In genomic region chr6:30597315-30598144, GRCh38 we compare ENCODE assay signal across 8 cellular contexts. TPM values are rescaled to one million over a fixed set of nuclear protein-coding genes. Genes with fewer than 3 reads are reported as not detected.
DNase-seq lines count a peak whose midpoint lies in the region; ATAC-seq and TF ChIP-seq lines count a peak whose summit lies in the region.
"Not testable (repeated sequence)": the region's sequence is repeated elsewhere in the genome, so short reads cannot be mapped to it uniquely, and the experiment has no call there.

No MANE protein-coding gene starts in this region.

- TF ChIP-seq POLR2A in esophagus muscularis mucosa (IDR thresholded peaks at IDR 0.05; ENCODE audit: low read depth) = not testable (repeated sequence)

- peak overlapping the region in 1 of 4 donors; percentile 3 for H3K4me3 Mint-ChIP-seq in CD4-positive, CD25-positive, alpha-beta regulatory T cell
- not testable (repeated sequence) for H3K4me3 Mint-ChIP-seq in mesothelial cell of epicardium

- ATAC-seq in CD4-positive, CD25-positive, alpha-beta regulatory T cell (ENCODE audit: low read depth in 2 of 2) = peak; percentile 84 to 87
- ATAC-seq in GM21447 (IDR thresholded peaks at IDR 0.05; ENCODE audit: unreplicated experiment) = peak; percentile 72

- 83% methylated on average over 14 of the region's 15 CpGs for WGBS in SK-N-SH (ENCODE audit: low lambda C conversion rate)
- whole genome bisulfite sequencing in esophagus muscularis mucosa = 74% methylated on average over 15 of the region's 15 CpGs

- H3K79me2 ChIP-seq in SK-N-SH (ENCODE audit: insufficient read depth) = not testable (repeated sequence)

- H3K4me2 ChIP-seq in SK-N-SH = not testable (repeated sequence)

- peaks cover 35% of the 10 kb centered on the region for H3F3A ChIP-seq in SK-N-SH (replicated peaks; ENCODE audit: insufficient read depth)

- H3K9me3 ChIP-seq in CD4-positive, CD25-positive, alpha-beta regulatory T cell (ENCODE audit: control insufficient read depth in 2 of 2, low read length in 2 of 2); SK-N-SH; esophagus muscularis mucosa: not testable (repeated sequence)

- peaks cover 0 to 18% (median 7%) of the 10 kb centered on the region in 4 donors for H3K4me1 Mint-ChIP-seq in CD4-positive, CD25-positive, alpha-beta regulatory T cell
- H3K4me1 Mint-ChIP-seq in mesothelial cell of epicardium = not testable (repeated sequence)

- not testable (repeated sequence) for H3K9ac ChIP-seq in SK-N-SH

- peak overlapping the region; percentile 76 to 79 (median 79) for H3K27ac Mint-ChIP-seq in CD4-positive, CD25-positive, alpha-beta regulatory T cell
- H3K27ac Mint-ChIP-seq in mesothelial cell of epicardium = peak overlapping the region; percentile 86

- H3K27me3 ChIP-seq in CD4-positive, CD25-positive, alpha-beta regulatory T cell (ENCODE audit: control insufficient read depth, insufficient read depth, low read length); SK-N-SH (ENCODE audit: insufficient read depth); esophagus muscularis mucosa: not testable (repeated sequence)

- intact Hi-C loops in esophagus muscularis mucosa (cut with DNase I) = loop anchor here (5.0 kb wide), 2 partner anchors 55 to 115 kb away; no protein-coding TSS in a partner anchor

- TF ChIP-seq EP300 in SK-N-SH (IDR thresholded peaks at IDR 0.05; ENCODE audit: borderline replicate concordance in 1 of 2, low read depth in 1 of 2, low read length in 1 of 2); esophagus muscularis mucosa (IDR thresholded peaks at IDR 0.05): not testable (repeated sequence)

- POLR2A ChIA-PET in SK-N-SH (lab: Yijun Ruan, JAX) = interaction anchor here (0.8 to 3.4 kb wide), 8 partner anchors 10 to 56 kb away, joined by 3 to 32 read pairs (median 4); partner anchors contain the start of gene ABCF1

- not testable (repeated sequence) for H3K9me2 ChIP-seq in SK-N-SH

- TF ChIP-seq CTCF in SK-N-SH (IDR thresholded peaks at IDR 0.05) (peak; percentile 77), esophagus muscularis mucosa (IDR thresholded peaks at IDR 0.05) (peak; percentile 68 to 83 (median 83)), mesothelial cell of epicardium (IDR thresholded peaks at IDR 0.05; ENCODE audit: unreplicated experiment) (peak; percentile 81)

- not testable (repeated sequence) for H2AFZ ChIP-seq in SK-N-SH (ENCODE audit: low read depth)

- H4K20me1 ChIP-seq in SK-N-SH (ENCODE audit: insufficient read depth) = not testable (repeated sequence)

- not testable (repeated sequence) for H3K9me3 Mint-ChIP-seq in CD4-positive, CD25-positive, alpha-beta regulatory T cell; mesothelial cell of epicardium

- H3K27me3 Mint-ChIP-seq in CD4-positive, CD25-positive, alpha-beta regulatory T cell; mesothelial cell of epicardium (ENCODE audit: low read depth): not testable (repeated sequence)

- peak; percentile 68 to 76 (median 75) for DNase-seq in CD4-positive, CD25-positive, alpha-beta regulatory T cell
- DNase-seq in NCI-H1105 treated with DMSO at 0.1 percent for 48 hours (lab: John Stamatoyannopoulos, UW) = peak; percentile 46
- DNase-seq in SK-N-SH = peak; percentile 76
- peak; percentile 59 to 75 for DNase-seq in activated T-helper 1 cell treated with anti-CD3 and anti-CD28 coated beads, Interleukin-2, amount 50 U/mL, for 16 hours (ENCODE audit: low read depth in 1 of 2, low spot score in 1 of 2)
- peak; percentile 94 for DNase-seq in esophagus muscularis mucosa (ENCODE audit: extremely low spot score)
- DNase-seq in mesothelial cell of epicardium (ENCODE audit: low spot score in 2 of 2, unreplicated experiment in 2 of 2) = peak; percentile 42 to 81
- peak; percentile 74 for DNase-seq in stimulated activated CD8-positive, alpha-beta memory T cell treated with anti-CD3 and anti-CD28 coated beads, Interleukin-12 subunit alpha, Interleukin-12 subunit beta, amount 100 ng/mL, for 1 hour (ENCODE audit: low read depth)

- H3K27ac ChIP-seq in CD4-positive, CD25-positive, alpha-beta regulatory T cell (ENCODE audit: insufficient read depth, low read length, poor library complexity, severe bottlenecking); SK-N-SH (ENCODE audit: low read depth in 2 of 2, low read length in 1 of 2); esophagus muscularis mucosa (replicated peaks in 1 of 4): not testable (repeated sequence)

- TF ChIP-seq RAD21 in SK-N-SH (IDR thresholded peaks at IDR 0.05; ENCODE audit: low read length) = peak; percentile 59

- not testable (repeated sequence) for H3K4me3 ChIP-seq in CD4-positive, CD25-positive, alpha-beta regulatory T cell (ENCODE audit: low read depth, low read length); SK-N-SH (ENCODE audit: low read depth in 2 of 2, low read length in 1 of 2); esophagus muscularis mucosa

- H3K36me3 ChIP-seq in CD4-positive, CD25-positive, alpha-beta regulatory T cell (ENCODE audit: control insufficient read depth, insufficient read depth, low read length) = peaks cover 19% of the 10 kb centered on the region
- peaks cover 21 to 33% of the 10 kb centered on the region in 2 experiments for H3K36me3 ChIP-seq in SK-N-SH (replicated peaks in 1 of 2; ENCODE audit: control insufficient read depth in 1 of 2, insufficient read depth in 2 of 2, low read length in 1 of 2)
- H3K36me3 ChIP-seq in esophagus muscularis mucosa = peaks cover 38 to 59% (median 44%) of the 10 kb centered on the region in 4 donors

- peaks cover 15% of the 10 kb centered on the region for H3K36me3 Mint-ChIP-seq in CD4-positive, CD25-positive, alpha-beta regulatory T cell
- H3K36me3 Mint-ChIP-seq in mesothelial cell of epicardium = peaks cover 22% of the 10 kb centered on the region

- CTCF ChIA-PET in SK-N-SH (lab: Yijun Ruan, JAX) = interaction anchor here (0.6 to 9.9 kb wide), 29 partner anchors 9 to 199 kb away, joined by 3 to 118 read pairs (median 4); partner anchors contain the start of genes ABCF1, ATAT1, DHX16 and GNL1

- H3K4me1 ChIP-seq in CD4-positive, CD25-positive, alpha-beta regulatory T cell (ENCODE audit: control insufficient read depth, insufficient read depth, low read length, poor library complexity, severe bottlenecking); SK-N-SH (ENCODE audit: control insufficient read depth in 1 of 2, insufficient read depth in 2 of 2, low read depth in 1 of 2, low read length in 1 of 2); esophagus muscularis mucosa: not testable (repeated sequence)

TF ChIP-seq in SK-N-SH, 30 proteins besides CTCF, POLR2A, EP300 and RAD21:
- 0 out of 2 replicates have a peak, but pooled peaks have one; percentile 10 for TF ChIP-seq POLR2AphosphoS5 (IDR thresholded peaks at IDR 0.05; ENCODE audit: low read depth, low read length)
- TF ChIP-seq SMC3 (IDR thresholded peaks at IDR 0.05; ENCODE audit: low read depth, low read length) = peak; percentile 46

RNA-seq across cellular contexts. Expression of gene PPP1R10, which starts 19.5 kb away (rescaled TPM):
- 164 TPM for total RNA-seq in CD4-positive, CD25-positive, alpha-beta regulatory T cell
- 10 to 100 TPM; 18.0 to 22.9 (median 19.7) TPM for polyA plus RNA-seq in CD4-positive, CD25-positive, alpha-beta regulatory T cell
- polyA plus RNA-seq in SK-N-SH (2012; rRNA removed) = 16.8 and 22.1 TPM in 2 replicates
- polyA plus RNA-seq in SK-N-SH (2012; cell fraction: cytosol; rRNA removed) = 11.9 and 13.4 TPM in 2 replicates
- 36.9 and 46.7 TPM in 2 replicates for polyA plus RNA-seq in SK-N-SH (2012; cell fraction: nucleus; rRNA removed)
- total RNA-seq in esophagus muscularis mucosa (10 to 100 TPM; 24.5 to 53.6 (median 37.9) TPM), mesothelial cell of epicardium (107 to 120 TPM (median 117 TPM) in 3 replicates)

RNA-seq across cellular contexts. Expression of gene MRPS18B, which starts 20.1 kb away (rescaled TPM):
- 19.0 TPM for total RNA-seq in CD4-positive, CD25-positive, alpha-beta regulatory T cell
- 100 to 1,000 TPM; 121 to 165 (median 151) TPM for polyA plus RNA-seq in CD4-positive, CD25-positive, alpha-beta regulatory T cell
- 45.2 and 51.1 TPM in 2 replicates for polyA plus RNA-seq in SK-N-SH (2012; rRNA removed)
- 40.9 and 47.8 TPM in 2 replicates for polyA plus RNA-seq in SK-N-SH (2012; cell fraction: cytosol; rRNA removed)
- 14.5 and 18.0 TPM in 2 replicates for polyA plus RNA-seq in SK-N-SH (2012; cell fraction: nucleus; rRNA removed)
- 10 to 100 TPM; 36.0 to 41.8 (median 40.0) TPM for total RNA-seq in esophagus muscularis mucosa
- 29.8 to 33.5 TPM (median 30.2 TPM) in 3 replicates for total RNA-seq in mesothelial cell of epicardium

RNA-seq across cellular contexts. Expression of gene ABCF1, which starts 26.3 kb away (rescaled TPM):
- total RNA-seq in CD4-positive, CD25-positive, alpha-beta regulatory T cell = 113 TPM
- 10 to 100 TPM; 14.3 to 25.3 (median 16.4) TPM for polyA plus RNA-seq in CD4-positive, CD25-positive, alpha-beta regulatory T cell
- polyA plus RNA-seq in SK-N-SH (2012; rRNA removed) = 42.5 and 53.4 TPM in 2 replicates
- 38.9 and 40.2 TPM in 2 replicates for polyA plus RNA-seq in SK-N-SH (2012; cell fraction: cytosol; rRNA removed)
- 62.5 and 80.8 TPM in 2 replicates for polyA plus RNA-seq in SK-N-SH (2012; cell fraction: nucleus; rRNA removed)
- total RNA-seq in esophagus muscularis mucosa (10 to 100 TPM; 39.0 to 60.8 (median 51.4) TPM), mesothelial cell of epicardium (71.4 to 73.6 TPM (median 71.5 TPM) in 3 replicates)

RNA-seq across cellular contexts. Expression of gene ATAT1, which starts 29.1 kb away (rescaled TPM):
- total RNA-seq in CD4-positive, CD25-positive, alpha-beta regulatory T cell = 7.2 TPM
- under 1 TPM; 0.27 to 0.89 (median 0.53) TPM for polyA plus RNA-seq in CD4-positive, CD25-positive, alpha-beta regulatory T cell
- 35.4 and 36.2 TPM in 2 replicates for polyA plus RNA-seq in SK-N-SH (2012; rRNA removed)
- 27.5 TPM in 2 replicates for polyA plus RNA-seq in SK-N-SH (2012; cell fraction: cytosol; rRNA removed)
- polyA plus RNA-seq in SK-N-SH (2012; cell fraction: nucleus; rRNA removed) = 170 and 237 TPM in 2 replicates
- total RNA-seq in esophagus muscularis mucosa (1 to 10 TPM; 2.7 to 8.7 (median 5.1) TPM), mesothelial cell of epicardium (51.0 to 57.0 TPM (median 51.2 TPM) in 3 replicates)

RNA-seq across cellular contexts. Expression of gene PRR3, which starts 40.4 kb away (rescaled TPM):
- total RNA-seq in CD4-positive, CD25-positive, alpha-beta regulatory T cell = 12.0 TPM
- 10 to 100 TPM in 1 of 4 donors, 1 to 10 TPM in 3; 4.9 to 10.1 (median 7.7) TPM for polyA plus RNA-seq in CD4-positive, CD25-positive, alpha-beta regulatory T cell
- 21.2 and 26.0 TPM in 2 replicates for polyA plus RNA-seq in SK-N-SH (2012; rRNA removed)
- polyA plus RNA-seq in SK-N-SH (2012; cell fraction: cytosol; rRNA removed) = 18.2 and 20.1 TPM in 2 replicates
- polyA plus RNA-seq in SK-N-SH (2012; cell fraction: nucleus; rRNA removed) = 22.4 and 25.0 TPM in 2 replicates
- total RNA-seq in esophagus muscularis mucosa = 10 to 100 TPM in 1 of 4 donors, 1 to 10 TPM in 3; 3.8 to 10.6 (median 4.5) TPM
- 23.7 to 25.5 TPM (median 23.9 TPM) in 3 replicates for total RNA-seq in mesothelial cell of epicardium
